In the genomic region with DNA sequence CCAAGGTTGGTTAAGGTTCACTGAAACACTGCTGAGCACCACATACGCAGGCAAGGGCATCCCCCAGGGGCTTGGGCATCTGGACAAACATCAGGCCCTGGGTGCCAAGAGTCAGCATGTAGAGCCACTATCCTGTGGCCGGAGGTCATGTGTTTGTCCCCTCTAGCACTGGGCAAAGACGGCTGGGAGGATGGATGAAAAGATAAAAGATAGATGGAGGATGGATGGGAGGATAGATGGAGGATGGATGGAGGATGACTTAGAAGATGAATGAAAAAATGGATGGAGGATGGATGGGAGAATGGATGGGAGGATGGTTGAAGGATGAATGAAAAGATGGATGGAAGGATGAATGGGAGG, we compare ENCODE assay signal across 18 cellular contexts.
"Had no signal": no experiment of that assay in that cellular context is flagged by ENCODE, and none has a peak within 500 bp of the region (broad histone marks: within the 10 kb centered on the region; RNA-seq: fewer than 3 reads in every experiment).

No MANE protein-coding gene starts in this region.

- DNase-seq: colonic mucosa; dermis blood vessel endothelial cell; effector CD4-positive, alpha-beta T cell; foreskin melanocyte; mesendoderm; naive thymus-derived CD4-positive, alpha-beta T cell; nephron progenitor cell; sigmoid colon; stimulated activated CD4-positive, alpha-beta T cell treated with anti-CD3 and anti-CD28 coated beads, Interleukin-2, amount 100 ng/mL, for 24 hours; stimulated activated CD4-positive, alpha-beta T cell treated with anti-CD3 and anti-CD28 coated beads, Interleukin-4, amount 100 ng/mL, for 4 hours; stimulated activated naive B cell treated with anti-CD40 and anti-IgM and Interleukin-4, amounts not matched to agents 10 μg/mL and 1 μg/mL and 100 μg/mL, for 72 hours; stimulated activated naive CD8-positive, alpha-beta T cell treated with anti-CD3 and anti-CD28 coated beads, Interleukin-15, amount 100 ng/mL, for 72 hours; transverse colon had no signal

- H3K36me3 ChIP-seq: colonic mucosa, ovary, right atrium auricular region, sigmoid colon, thoracic aorta, transverse colon had no signal

- H3K27ac ChIP-seq: colonic mucosa, hepatocyte, ovary, right atrium auricular region, sigmoid colon, skin epidermis, thoracic aorta, transverse colon had no signal

- H3K4me2 ChIP-seq: hepatocyte had no signal

- H3K4me3 ChIP-seq: colonic mucosa, hepatocyte, ovary, right atrium auricular region, sigmoid colon, skin epidermis, thoracic aorta, transverse colon had no signal

- ATAC-seq: naive thymus-derived CD4-positive, alpha-beta T cell; stimulated activated naive B cell treated with anti-CD40 and anti-IgM and Interleukin-4, amounts not matched to agents 10 μg/mL and 1 μg/mL and 100 μg/mL, for 72 hours; stimulated activated naive CD8-positive, alpha-beta T cell treated with anti-CD3 and anti-CD28 coated beads, Interleukin-15, amount 100 ng/mL, for 72 hours had no signal

- H3K27me3 Mint-ChIP-seq: stimulated activated naive B cell treated with anti-CD40 and anti-IgM and Interleukin-4, amounts not matched to agents 10 μg/mL and 1 μg/mL and 100 μg/mL, for 72 hours; stimulated activated naive CD8-positive, alpha-beta T cell treated with anti-CD3 and anti-CD28 coated beads, Interleukin-15, amount 100 ng/mL, for 72 hours had no signal

- H3K4me3 Mint-ChIP-seq: naive thymus-derived CD4-positive, alpha-beta T cell; nephron progenitor cell; stimulated activated naive B cell treated with anti-CD40 and anti-IgM and Interleukin-4, amounts not matched to agents 10 μg/mL and 1 μg/mL and 100 μg/mL, for 72 hours; stimulated activated naive CD8-positive, alpha-beta T cell treated with anti-CD3 and anti-CD28 coated beads, Interleukin-15, amount 100 ng/mL, for 72 hours had no signal

- H3K27ac Mint-ChIP-seq: naive thymus-derived CD4-positive, alpha-beta T cell; nephron progenitor cell; stimulated activated naive B cell treated with anti-CD40 and anti-IgM and Interleukin-4, amounts not matched to agents 10 μg/mL and 1 μg/mL and 100 μg/mL, for 72 hours; stimulated activated naive CD8-positive, alpha-beta T cell treated with anti-CD3 and anti-CD28 coated beads, Interleukin-15, amount 100 ng/mL, for 72 hours had no signal

- H2AFZ ChIP-seq: hepatocyte had no signal

- H3K36me3 Mint-ChIP-seq: naive thymus-derived CD4-positive, alpha-beta T cell; stimulated activated naive B cell treated with anti-CD40 and anti-IgM and Interleukin-4, amounts not matched to agents 10 μg/mL and 1 μg/mL and 100 μg/mL, for 72 hours had no signal

- H3K27me3 ChIP-seq: colonic mucosa, hepatocyte, ovary, right atrium auricular region, sigmoid colon, transverse colon had no signal

- H3K9me3 Mint-ChIP-seq: naive thymus-derived CD4-positive, alpha-beta T cell; nephron progenitor cell; stimulated activated naive B cell treated with anti-CD40 and anti-IgM and Interleukin-4, amounts not matched to agents 10 μg/mL and 1 μg/mL and 100 μg/mL, for 72 hours; stimulated activated naive CD8-positive, alpha-beta T cell treated with anti-CD3 and anti-CD28 coated beads, Interleukin-15, amount 100 ng/mL, for 72 hours had no signal

- H3K4me1 ChIP-seq: colonic mucosa, right atrium auricular region, sigmoid colon, transverse colon had no signal

- H3K9me3 ChIP-seq: colonic mucosa, ovary, right atrium auricular region, sigmoid colon, thoracic aorta, transverse colon had no signal
